In the genomic region with DNA sequence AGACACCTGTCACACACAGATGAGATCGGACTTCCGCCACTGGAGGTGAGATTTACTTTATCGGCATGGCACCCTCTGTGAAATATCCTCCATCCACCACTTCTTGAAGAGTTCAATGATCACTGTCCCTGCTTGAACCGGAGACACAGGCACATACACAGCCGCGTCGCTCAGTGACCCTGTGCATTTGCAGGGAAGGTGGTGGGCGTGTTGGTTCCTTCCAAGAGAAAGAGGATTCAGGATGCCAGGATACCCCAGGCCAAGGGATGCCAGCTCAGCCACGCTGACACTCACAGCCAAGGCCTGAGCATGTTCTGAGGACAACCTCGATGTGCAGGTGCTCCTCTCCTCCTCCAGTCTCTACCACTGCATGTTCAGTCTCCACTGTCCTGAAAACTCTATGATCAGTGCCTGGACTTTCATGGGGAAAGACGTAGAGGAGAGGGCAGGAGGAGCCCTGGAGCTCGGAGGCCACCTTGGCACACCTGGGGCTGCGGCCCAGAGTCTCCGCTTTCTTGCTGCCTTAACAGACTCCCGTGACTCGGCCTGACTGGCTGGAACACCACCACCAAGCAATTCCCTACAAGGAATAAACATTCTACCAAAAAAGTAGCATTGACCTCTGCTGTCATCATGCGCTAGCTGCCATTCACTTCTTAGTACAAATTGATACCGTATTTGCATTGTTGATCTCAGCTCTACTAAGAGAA, we compare ENCODE assay signal across 20 cellular contexts.
DNase-seq lines count a peak whose midpoint lies in the region; ATAC-seq lines count a peak whose summit lies in the region.
"Had no signal": no experiment of that assay in that cellular context is flagged by ENCODE, and none has a peak within 500 bp of the region (broad histone marks: within the 10 kb centered on the region; RNA-seq: fewer than 3 reads in every experiment).

No MANE protein-coding gene starts in this region.

- no CpG with 5 or more reads among the region's 18 CpGs for WGBS in neuronal stem cell (ENCODE audit: extremely low coverage in 2 of 2, insufficient read length in 2 of 2, insufficient replicate concordance in 1 of 2), 2 donors
- WGBS in aorta, 2 donors = 84% methylated on average over 18 of the region's 18 CpGs

- H3K4ac ChIP-seq in neuronal stem cell (ENCODE audit: low read length) = no peak overlapping the region

- H3K36me3 Mint-ChIP-seq in activated CD4-positive, alpha-beta T cell treated with anti-CD3 and anti-CD28 coated beads, Interleukin-2, amount 10 ng/mL, durations not matched to agents 24 days and 14 days (ENCODE audit: low read depth) = no peaks in the 10 kb centered on the region
- H3K36me3 Mint-ChIP-seq: CD8-positive, alpha-beta memory T cell had no signal

- peak; percentile 46 for ATAC-seq in aorta (ENCODE audit: low FRiP score)
- no peak for ATAC-seq in left colon

- H3K14ac ChIP-seq in neuronal stem cell (ENCODE audit: low read length) = no peak overlapping the region

- H3K27ac Mint-ChIP-seq in activated CD4-positive, alpha-beta T cell treated with anti-CD3 and anti-CD28 coated beads, Interleukin-2, amount 10 ng/mL, durations not matched to agents 24 days and 14 days = no peak overlapping the region
- H3K27ac Mint-ChIP-seq: CD8-positive, alpha-beta memory T cell had no signal

- H3K4me1 ChIP-seq in neuronal stem cell (ENCODE audit: control insufficient read depth in 2 of 2, insufficient read depth in 1 of 2, low read depth in 1 of 2, low read length in 2 of 2) = peaks cover 0 to 9% of the 10 kb centered on the region in 2 donors
- H3K4me1 ChIP-seq in aorta (ENCODE audit: control insufficient read depth in 1 of 2, insufficient read depth in 2 of 2, low read length in 2 of 2) = no peaks in the 10 kb centered on the region
- H3K4me1 ChIP-seq: Peyer's patch had no signal

- H3K4me3 Mint-ChIP-seq in activated CD4-positive, alpha-beta T cell treated with anti-CD3 and anti-CD28 coated beads, Interleukin-2, amount 10 ng/mL, durations not matched to agents 24 days and 14 days = no peak overlapping the region
- H3K4me3 Mint-ChIP-seq: CD8-positive, alpha-beta memory T cell had no signal

- DNase-seq in activated CD4-positive, alpha-beta T cell treated with anti-CD3 and anti-CD28 coated beads for 1 hour = peak; percentile 1
- DNase-seq in activated CD4-positive, alpha-beta T cell treated with anti-CD3 and anti-CD28 coated beads, Interleukin-2, amount 10 ng/mL, durations not matched to agents 24 days and 14 days = no peak
- peak; percentile 1 for DNase-seq in stimulated activated CD4-positive, alpha-beta T cell treated with anti-CD3 and anti-CD28 coated beads, Interleukin-4, amount 100 ng/mL, for 24 hours
- DNase-seq in stimulated activated CD4-positive, alpha-beta T cell treated with anti-CD3 and anti-CD28 coated beads, Interleukin-4, amount 100 ng/mL, for 4 hours = no peak
- DNase-seq in neuronal stem cell (ENCODE audit: low spot score) (no peak), aorta (no peak), left colon (no peak)
- no peak for DNase-seq in effector CD4-positive, alpha-beta T cell
- DNase-seq: ACHN, C1 segment of cervical spinal cord, Calu3, Karpas-422, MV-4-11, NCI-H1694 treated with DMSO at 0.1 percent for 48 hours, NCI-H2081 treated with DMSO at 0.1 percent for 48 hours, NCI-H446, NCI-H526 had no signal

- no peak overlapping the region for H2AK5ac ChIP-seq in neuronal stem cell (ENCODE audit: low read depth, low read length)

- H3K9ac ChIP-seq in neuronal stem cell (ENCODE audit: low read depth, low read length, poor library complexity) = no peak overlapping the region

- H3K79me1 ChIP-seq in neuronal stem cell (ENCODE audit: low read depth, low read length) = no peaks in the 10 kb centered on the region

- H3K4me3 ChIP-seq in neuronal stem cell (ENCODE audit: low read length in 2 of 2) (no peak overlapping the region), aorta (ENCODE audit: low read length in 2 of 2) (no peak overlapping the region)
- H3K4me3 ChIP-seq: Peyer's patch had no signal

- H4K91ac ChIP-seq in neuronal stem cell (ENCODE audit: low read depth, low read length, poor library complexity) = no peak overlapping the region

- H3K9me3 ChIP-seq in neuronal stem cell (replicated peaks in 1 of 2; ENCODE audit: control insufficient read depth in 2 of 2, insufficient read depth in 1 of 2, low read depth in 1 of 2, low read length in 2 of 2) = no peaks in the 10 kb centered on the region
- peaks cover 2% of the 10 kb centered on the region for H3K9me3 ChIP-seq in aorta (ENCODE audit: control insufficient read depth, low read length)
- H3K9me3 ChIP-seq: Peyer's patch had no signal

- no peak overlapping the region for H3K4me2 ChIP-seq in neuronal stem cell (ENCODE audit: insufficient read depth, low read length, poor library complexity, severe bottlenecking)

- H2BK12ac ChIP-seq in neuronal stem cell (ENCODE audit: low read length) = no peak overlapping the region

- H3K27ac ChIP-seq in neuronal stem cell (replicated peaks; ENCODE audit: low read length) (no peak overlapping the region), aorta (ENCODE audit: low read depth in 1 of 2, low read length in 2 of 2) (no peak overlapping the region)
- H3K27ac ChIP-seq: 22Rv1, Peyer's patch had no signal

- H2AFZ ChIP-seq in neuronal stem cell (ENCODE audit: low read length) = no peak overlapping the region

- no peaks in the 10 kb centered on the region for H3K9me3 Mint-ChIP-seq in activated CD4-positive, alpha-beta T cell treated with anti-CD3 and anti-CD28 coated beads, Interleukin-2, amount 10 ng/mL, durations not matched to agents 24 days and 14 days

- no peak overlapping the region for H2BK15ac ChIP-seq in neuronal stem cell (ENCODE audit: low read length)

- H3K36me3 ChIP-seq in neuronal stem cell (replicated peaks in 1 of 2; ENCODE audit: control insufficient read depth in 2 of 2, insufficient read depth in 2 of 2, low read length in 2 of 2) (no peaks in the 10 kb centered on the region), aorta (ENCODE audit: control insufficient read depth in 1 of 2, insufficient read depth in 2 of 2, low read length in 1 of 2) (no peaks in the 10 kb centered on the region)
- H3K36me3 ChIP-seq: Peyer's patch had no signal

- peak overlapping the region; percentile 8 for H3K18ac ChIP-seq in neuronal stem cell (ENCODE audit: low read length)

- H4K8ac ChIP-seq in neuronal stem cell (ENCODE audit: low read depth, low read length) = no peak overlapping the region

- H3K27me3 ChIP-seq in neuronal stem cell (ENCODE audit: control insufficient read depth in 3 of 3, insufficient read depth in 3 of 3, low read depth in 1 of 3, low read length in 3 of 3) (no peaks in the 10 kb centered on the region), aorta (ENCODE audit: control insufficient read depth in 1 of 2, insufficient read depth in 2 of 2, low read length in 1 of 2) (no peaks in the 10 kb centered on the region)
- H3K27me3 ChIP-seq: Peyer's patch had no signal

- H2BK120ac ChIP-seq in neuronal stem cell (ENCODE audit: low read depth, low read length) = no peak overlapping the region

- intact Hi-C loops in activated CD4-positive, alpha-beta T cell treated with anti-CD3 and anti-CD28 coated beads, Interleukin-2, amount 10 ng/mL, durations not matched to agents 24 days and 14 days (cut with micrococcal nuclease) = no loop called here
- intact Hi-C loops in aorta (cut with DNase I) = no loop called here
- intact Hi-C loops in left colon (cut with DNase I, micrococcal nuclease) = no loop called here

- H3K27me3 Mint-ChIP-seq in activated CD4-positive, alpha-beta T cell treated with anti-CD3 and anti-CD28 coated beads, Interleukin-2, amount 10 ng/mL, durations not matched to agents 24 days and 14 days = no peaks in the 10 kb centered on the region

- no peak overlapping the region for H3K23ac ChIP-seq in neuronal stem cell (ENCODE audit: low read depth, low read length, poor library complexity)

- H3K4me1 Mint-ChIP-seq in activated CD4-positive, alpha-beta T cell treated with anti-CD3 and anti-CD28 coated beads, Interleukin-2, amount 10 ng/mL, durations not matched to agents 24 days and 14 days = no peaks in the 10 kb centered on the region
- H3K4me1 Mint-ChIP-seq: CD8-positive, alpha-beta memory T cell had no signal

- no peak overlapping the region for H2BK5ac ChIP-seq in neuronal stem cell (ENCODE audit: low read length)

Comparison
In these comparisons a context has a peak if more than half of its experiments do, and no peak if none do; other contexts are left out.
1. DNase-seq: peak in activated CD4-positive, alpha-beta T cell treated with anti-CD3 and anti-CD28 coated beads for 1 hour (single experiment) and stimulated activated CD4-positive, alpha-beta T cell treated with anti-CD3 and anti-CD28 coated beads, Interleukin-4, amount 100 ng/mL, for 24 hours (single experiment); none in activated CD4-positive, alpha-beta T cell treated with anti-CD3 and anti-CD28 coated beads, Interleukin-2, amount 10 ng/mL, durations not matched to agents 24 days and 14 days (single experiment), stimulated activated CD4-positive, alpha-beta T cell treated with anti-CD3 and anti-CD28 coated beads, Interleukin-4, amount 100 ng/mL, for 4 hours (0 of 2), neuronal stem cell (single experiment), aorta (0 of 2), effector CD4-positive, alpha-beta T cell (single experiment) and left colon (0 of 2).